In genomic region chr2:161233858-161234431, GRCh38 we compare ENCODE assay signal across 15 cellular contexts.
DNase-seq lines count a peak whose midpoint lies in the region; ATAC-seq and TF ChIP-seq lines count a peak whose summit lies in the region.
"Had no signal": no experiment of that assay in that cellular context is flagged by ENCODE, and none has a peak within 500 bp of the region (broad histone marks: within the 10 kb centered on the region; RNA-seq: fewer than 3 reads in every experiment).

No MANE protein-coding gene starts in this region.

- no peak overlapping the region for H3K27ac Mint-ChIP-seq in natural killer cell
- H3K27ac Mint-ChIP-seq: activated T-helper 2 cell treated with anti-CD3 and anti-CD28 coated beads, Interferon-gamma antibody, Interleukin-2, Interleukin-4, amounts not matched to agents 10 μg/mL and 5 μg/mL and 100 μg/mL, durations not matched to agents 14 hours and 24 hours and 36 hours had no signal

- H3K27me3 ChIP-seq in osteoblast (ENCODE audit: insufficient read depth, low read length) = no peaks in the 10 kb centered on the region

- ATAC-seq in GM18907 (IDR thresholded peaks at IDR 0.05; ENCODE audit: unreplicated experiment) (peak; percentile 46), HG02678 (IDR thresholded peaks at IDR 0.05; ENCODE audit: unreplicated experiment) (peak; percentile 35), HG03442 (IDR thresholded peaks at IDR 0.05; ENCODE audit: unreplicated experiment) (peak; percentile 39), natural killer cell (peak in 2 of 3 donors; percentile 22 to 42), GM21528 (IDR thresholded peaks at IDR 0.05; ENCODE audit: low FRiP score, unreplicated experiment) (no peak)

- no peaks in the 10 kb centered on the region for H3K36me3 Mint-ChIP-seq in natural killer cell

- peaks cover 17% of the 10 kb centered on the region for H3K36me3 ChIP-seq in osteoblast (ENCODE audit: insufficient read depth, low read length)

- no peak for TF ChIP-seq CTCF in natural killer cell (IDR thresholded peaks at IDR 0.05)
- no peak for TF ChIP-seq CTCF in osteoblast (IDR thresholded peaks at IDR 0.05; ENCODE audit: extremely low read depth, low read depth, low read length)

- no peak overlapping the region for H2AFZ ChIP-seq in osteoblast (ENCODE audit: low read length)

- DNase-seq in natural killer cell = no peak
- no peak for DNase-seq in GM19238 (ENCODE audit: insufficient read length, low spot score)
- DNase-seq in osteoblast (ENCODE audit: insufficient read length, low spot score, missing footprints) = no peak
- DNase-seq: aorta; CD4-positive, CD25-positive, alpha-beta regulatory T cell; NCI-H1417 treated with DMSO at 0.1 percent for 48 hours; NCI-H524 treated with DMSO at 0.1 percent for 48 hours; RPMI8226; spleen had no signal

- peaks cover 0 to 7% of the 10 kb centered on the region in 2 donors for H3K27me3 Mint-ChIP-seq in natural killer cell (ENCODE audit: low read depth in 2 of 2)
- H3K27me3 Mint-ChIP-seq: CD4-positive, CD25-positive, alpha-beta regulatory T cell had no signal

- no peak overlapping the region for H3K27ac ChIP-seq in osteoblast (ENCODE audit: low read depth, low read length)
- H3K27ac ChIP-seq: spleen, thoracic aorta had no signal

- H3K9me3 Mint-ChIP-seq in natural killer cell = no peaks in the 10 kb centered on the region
- H3K9me3 Mint-ChIP-seq: activated T-helper 2 cell treated with anti-CD3 and anti-CD28 coated beads, Interferon-gamma antibody, Interleukin-2, Interleukin-4, amounts not matched to agents 10 μg/mL and 5 μg/mL and 100 μg/mL, durations not matched to agents 14 hours and 24 hours and 36 hours; CD4-positive, CD25-positive, alpha-beta regulatory T cell had no signal

- no peaks in the 10 kb centered on the region for H3K79me2 ChIP-seq in osteoblast (ENCODE audit: insufficient read depth, low read length)

- H3K4me2 ChIP-seq in osteoblast (ENCODE audit: insufficient read depth, low read length) = no peak overlapping the region

- H3K4me3 ChIP-seq in osteoblast (ENCODE audit: insufficient read depth, low read length) = no peak overlapping the region
- H3K4me3 ChIP-seq: spleen, thoracic aorta had no signal

- intact Hi-C loops in natural killer cell (cut with micrococcal nuclease) = no loop called here

- no peak overlapping the region for H3K4me3 Mint-ChIP-seq in natural killer cell
- H3K4me3 Mint-ChIP-seq: CD4-positive, CD25-positive, alpha-beta regulatory T cell had no signal

- peaks cover 7 to 20% of the 10 kb centered on the region in 2 donors for H3K4me1 Mint-ChIP-seq in natural killer cell

- peaks cover under 1% of the 10 kb centered on the region for H4K20me1 ChIP-seq in osteoblast (ENCODE audit: insufficient read depth, low read length)

- H3K4me1 ChIP-seq in osteoblast (ENCODE audit: insufficient read depth, low read length) = peaks cover 13% of the 10 kb centered on the region

- no peaks in the 10 kb centered on the region for H3K9me3 ChIP-seq in osteoblast (ENCODE audit: low read depth, low read length)
- H3K9me3 ChIP-seq: spleen, thoracic aorta had no signal
